ENCODE assay signal across 13 cellular contexts in the genomic region with DNA sequence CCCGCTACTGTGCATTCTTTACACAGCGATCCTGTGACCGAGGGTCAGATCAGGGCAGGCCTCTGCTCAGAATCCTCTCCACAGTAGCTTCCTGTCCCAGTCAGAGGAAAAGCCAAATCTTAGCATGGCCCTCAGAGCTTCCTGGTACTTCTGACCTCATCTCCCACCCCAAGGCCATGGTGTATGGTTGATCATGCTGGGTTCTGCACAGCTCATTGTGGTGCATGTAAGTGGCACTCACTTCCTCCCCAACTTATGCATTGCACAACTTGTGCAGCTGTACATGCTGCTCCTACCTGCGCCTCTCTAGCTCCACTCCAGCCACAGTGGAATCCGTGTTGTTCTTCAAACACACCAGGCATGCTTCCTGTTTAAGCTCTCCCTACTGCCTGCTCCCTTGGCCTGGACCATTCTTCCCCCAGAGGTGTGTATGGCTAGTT. TPM values are rescaled to one million over a fixed set of nuclear protein-coding genes. Genes with fewer than 3 reads are reported as not detected.
DNase-seq lines count a peak whose midpoint lies in the region; ATAC-seq, FAIRE-seq and TF ChIP-seq lines count a peak whose summit lies in the region.
"Had no signal": no experiment of that assay in that cellular context is flagged by ENCODE, and none has a peak within 500 bp of the region (broad histone marks: within the 10 kb centered on the region; RNA-seq: fewer than 3 reads in every experiment).

No MANE protein-coding gene starts in this region.

- H3K36me3 Mint-ChIP-seq in activated CD4-positive, alpha-beta memory T cell treated with anti-CD3 and anti-CD28 coated beads, Interleukin-2, amount 10 ng/mL, durations not matched to agents 7 days and 5 days (ENCODE audit: low read depth): peaks cover 14% of the 10 kb centered on the region

- intact Hi-C loops in dorsolateral prefrontal cortex (cut with DNase I): no loop called here

- peak overlapping the region in 3 of 11 experiments; percentile 2 to 48 (median 26); a peak in 2 of 22 replicates for H3K9ac ChIP-seq in BLaER1 treated with 17β-estradiol and CSF1 and Interleukin-3, amounts not matched to agents 10 nM and 100 nM
- H3K9ac ChIP-seq in keratinocyte (ENCODE audit: control insufficient read depth, extremely low read depth, insufficient read depth, low read length): no peak overlapping the region
- H3K9ac ChIP-seq in SK-N-SH: no peak overlapping the region

- WGBS in SK-N-SH (ENCODE audit: low lambda C conversion rate): 75% methylated on average over 5 of the region's 5 CpGs

- peaks cover 76% of the 10 kb centered on the region for H3K4me1 Mint-ChIP-seq in activated CD4-positive, alpha-beta memory T cell treated with anti-CD3 and anti-CD28 coated beads, Interleukin-2, amount 10 ng/mL, durations not matched to agents 7 days and 5 days

- H4K20me1 ChIP-seq in BLaER1 treated with 17β-estradiol and CSF1 and Interleukin-3, amounts not matched to agents 10 nM and 100 nM: peaks cover 75 to 100% (median 97%) of the 10 kb centered on the region in 11 experiments
- peaks cover 4% of the 10 kb centered on the region for H4K20me1 ChIP-seq in keratinocyte (ENCODE audit: control insufficient read depth, extremely low read depth, insufficient read depth, low read length)
- H4K20me1 ChIP-seq in SK-N-SH (ENCODE audit: insufficient read depth): 0 out of 2 replicates have a peak, but pooled peaks cover 6% of the 10 kb centered on the region

- FAIRE-seq in GM12892 (lab: Jason Lieb, UNC) (peak; percentile 42), keratinocyte (lab: Jason Lieb, UNC) (peak; percentile 53)
- FAIRE-seq: H54 had no signal

- H3K79me2 ChIP-seq in keratinocyte (ENCODE audit: control insufficient read depth, insufficient read depth, low read length) (peaks cover 58% of the 10 kb centered on the region), SK-N-SH (ENCODE audit: insufficient read depth) (peaks cover 27% of the 10 kb centered on the region)

- H3K9me1 ChIP-seq in keratinocyte (ENCODE audit: control insufficient read depth, extremely low read depth, insufficient read depth, low read length): no peaks in the 10 kb centered on the region

- DNase-seq in GM12892 (ENCODE audit: insufficient read length) (no peak), keratinocyte (ENCODE audit: low read depth, low spot score) (no peak), SK-N-SH (no peak), dorsolateral prefrontal cortex (no peak), NCI-H2227 (lab: John Stamatoyannopoulos, UW; ENCODE audit: unreplicated experiment) (no peak)
- peak; percentile 66 for DNase-seq in activated CD4-positive, alpha-beta memory T cell treated with anti-CD3 and anti-CD28 coated beads, Interleukin-2, amount 10 ng/mL, durations not matched to agents 7 days and 5 days
- DNase-seq: foreskin fibroblast; NCI-H524; stimulated activated CD4-positive, alpha-beta T cell treated with anti-CD3 and anti-CD28 coated beads, Interleukin-4, amount 100 ng/mL, for 1 hour; trophoblast cell had no signal

- H3K9me3 Mint-ChIP-seq in activated CD4-positive, alpha-beta memory T cell treated with anti-CD3 and anti-CD28 coated beads, Interleukin-2, amount 10 ng/mL, durations not matched to agents 7 days and 5 days: peaks cover under 1% of the 10 kb centered on the region

- TF ChIP-seq RAD21 in SK-N-SH (IDR thresholded peaks at IDR 0.05; ENCODE audit: low read length): no peak

- no peak for ATAC-seq in GM19351 (IDR thresholded peaks at IDR 0.05; ENCODE audit: unreplicated experiment)

- POLR2A ChIA-PET in activated CD4-positive, alpha-beta memory T cell treated with anti-CD3 and anti-CD28 coated beads, Interleukin-2, amount 10 ng/mL, durations not matched to agents 7 days and 5 days (lab: Charles Lee): interaction anchor here (0.6 to 3.6 kb wide), 5 partner anchors 11 to 40 kb away, joined by 3 to 23 read pairs (median 11); a partner anchor contains a TSS
- POLR2A ChIA-PET in SK-N-SH (lab: Yijun Ruan, JAX): no interaction called here

- TF ChIP-seq CTCF in keratinocyte (optimal IDR thresholded peaks at IDR 0.05 in 1 of 3, IDR thresholded peaks at IDR 0.05 in 1 of 3, conservative IDR thresholded peaks at IDR 0.05 in 1 of 3; ENCODE audit: extremely low read depth in 1 of 3, insufficient read depth in 2 of 3, low read length in 3 of 3) (no peak), SK-N-SH (IDR thresholded peaks at IDR 0.05) (no peak), dorsolateral prefrontal cortex (IDR thresholded peaks at IDR 0.05 in 54 of 56, conservative IDR thresholded peaks at IDR 0.05 in 2 of 56; ENCODE audit: low read depth in 1 of 56, partially characterized antibody in 56 of 56) (no peak)

- TF ChIP-seq POLR2A in GM12892 (IDR thresholded peaks at IDR 0.05; ENCODE audit: low read depth, low read length): no peak

- H3K4me2 ChIP-seq in BLaER1 treated with 17β-estradiol and CSF1 and Interleukin-3, amounts not matched to agents 10 nM and 100 nM: peak overlapping the region; percentile 5 to 94 (median 75); a peak in 19 of 22 replicates
- no peak overlapping the region for H3K4me2 ChIP-seq in keratinocyte (ENCODE audit: control insufficient read depth, extremely low read depth, insufficient read depth, low read depth, low read length)
- H3K4me2 ChIP-seq in SK-N-SH: no peak overlapping the region

- H3K4me1 ChIP-seq in BLaER1 treated with 17β-estradiol and CSF1 and Interleukin-3, amounts not matched to agents 10 nM and 100 nM: peaks cover 7 to 89% (median 28%) of the 10 kb centered on the region in 10 experiments; a peak in 19 of 20 replicates
- H3K4me1 ChIP-seq in keratinocyte (ENCODE audit: control insufficient read depth, extremely low read depth, insufficient read depth, low read length) (peaks cover 8% of the 10 kb centered on the region), SK-N-SH (ENCODE audit: control insufficient read depth in 1 of 2, insufficient read depth in 2 of 2, low read depth in 1 of 2, low read length in 1 of 2) (peaks cover 0 to 35% of the 10 kb centered on the region in 2 experiments; a peak in 1 of 4 replicates)

- H3K4me3 Mint-ChIP-seq in activated CD4-positive, alpha-beta memory T cell treated with anti-CD3 and anti-CD28 coated beads, Interleukin-2, amount 10 ng/mL, durations not matched to agents 7 days and 5 days: no peak overlapping the region

- dilution Hi-C loops in keratinocyte (cut with MboI; ENCODE audit: extremely low pct_ligation_motif_present, low sequenced_read_pairs): no loop called here

- peaks cover 0 to 29% (median 8%) of the 10 kb centered on the region in 11 experiments; a peak in 5 of 22 replicates for H3K36me3 ChIP-seq in BLaER1 treated with 17β-estradiol and CSF1 and Interleukin-3, amounts not matched to agents 10 nM and 100 nM
- H3K36me3 ChIP-seq in keratinocyte (ENCODE audit: control insufficient read depth in 2 of 2, extremely low read depth in 1 of 2, insufficient read depth in 2 of 2, low read length in 2 of 2) (peaks cover 2 to 4% of the 10 kb centered on the region in 2 experiments), SK-N-SH (replicated peaks in 1 of 2; ENCODE audit: control insufficient read depth in 1 of 2, insufficient read depth in 2 of 2, low read length in 1 of 2) (no peaks in the 10 kb centered on the region)

- no peaks in the 10 kb centered on the region for H3K9me2 ChIP-seq in SK-N-SH

- H3K27me3 Mint-ChIP-seq in activated CD4-positive, alpha-beta memory T cell treated with anti-CD3 and anti-CD28 coated beads, Interleukin-2, amount 10 ng/mL, durations not matched to agents 7 days and 5 days: no peaks in the 10 kb centered on the region

- H3K27ac Mint-ChIP-seq in activated CD4-positive, alpha-beta memory T cell treated with anti-CD3 and anti-CD28 coated beads, Interleukin-2, amount 10 ng/mL, durations not matched to agents 7 days and 5 days: peak overlapping the region; percentile 74

- peak overlapping the region in 7 of 11 experiments; percentile 18 to 65 (median 57); a peak in 13 of 22 replicates for H3K27ac ChIP-seq in BLaER1 treated with 17β-estradiol and CSF1 and Interleukin-3, amounts not matched to agents 10 nM and 100 nM
- no peak overlapping the region for H3K27ac ChIP-seq in keratinocyte (ENCODE audit: control insufficient read depth, insufficient read depth, low read length)
- no peak overlapping the region; a peak in 1 of 4 replicates for H3K27ac ChIP-seq in SK-N-SH (ENCODE audit: low read depth in 2 of 2, low read length in 1 of 2)
- H3K27ac ChIP-seq in dorsolateral prefrontal cortex: no peak overlapping the region

- no peak overlapping the region for H2AFZ ChIP-seq in keratinocyte (ENCODE audit: control insufficient read depth, low read length)
- no peak overlapping the region for H2AFZ ChIP-seq in SK-N-SH (ENCODE audit: low read depth)

- CTCF ChIA-PET in activated CD4-positive, alpha-beta memory T cell treated with anti-CD3 and anti-CD28 coated beads, Interleukin-2, amount 10 ng/mL, durations not matched to agents 7 days and 5 days (lab: Charles Lee): interaction anchor here (1.4 to 1.7 kb wide), 3 partner anchors 11 to 26 kb away, joined by 3 to 9 read pairs (median 4); no protein-coding TSS in a partner anchor
- CTCF ChIA-PET in SK-N-SH (lab: Yijun Ruan, JAX): interaction anchor here (0.6 to 6.1 kb wide), 13 partner anchors 9 to 1009 kb away, joined by 3 to 40 read pairs (median 4); no protein-coding TSS in a partner anchor

- peaks cover 0 to 9% (median 1%) of the 10 kb centered on the region in 11 experiments; a peak in 8 of 22 replicates for H3K9me3 ChIP-seq in BLaER1 treated with 17β-estradiol and CSF1 and Interleukin-3, amounts not matched to agents 10 nM and 100 nM (replicated peaks in 1 of 11)
- H3K9me3 ChIP-seq in keratinocyte (ENCODE audit: control insufficient read depth, low read depth, low read length) (no peaks in the 10 kb centered on the region), SK-N-SH (no peaks in the 10 kb centered on the region)

- H3F3A ChIP-seq in SK-N-SH (replicated peaks; ENCODE audit: insufficient read depth): no peaks in the 10 kb centered on the region

- H3K4me3 ChIP-seq in BLaER1 treated with 17β-estradiol and CSF1 and Interleukin-3, amounts not matched to agents 10 nM and 100 nM: peak overlapping the region in 2 of 10 experiments; percentile 1 to 23; a peak in 1 of 20 replicates
- H3K4me3 ChIP-seq in keratinocyte (ENCODE audit: control insufficient read depth in 2 of 3, extremely low read depth in 1 of 3, insufficient read depth in 2 of 3, low read depth in 1 of 3, low read length in 3 of 3) (no peak overlapping the region), SK-N-SH (ENCODE audit: low read depth in 2 of 2, low read length in 1 of 2) (no peak overlapping the region), dorsolateral prefrontal cortex (no peak overlapping the region)

- no peak for TF ChIP-seq EP300 in SK-N-SH (IDR thresholded peaks at IDR 0.05; ENCODE audit: borderline replicate concordance in 1 of 2, low read depth in 1 of 2, low read length in 1 of 2)

- H3K27me3 ChIP-seq in BLaER1 treated with 17β-estradiol and CSF1 and Interleukin-3, amounts not matched to agents 10 nM and 100 nM: no peaks in the 10 kb centered on the region
- H3K27me3 ChIP-seq in keratinocyte (ENCODE audit: control insufficient read depth, extremely low read depth, insufficient read depth, low read length) (no peaks in the 10 kb centered on the region), SK-N-SH (ENCODE audit: insufficient read depth) (no peaks in the 10 kb centered on the region), dorsolateral prefrontal cortex (no peaks in the 10 kb centered on the region)

RNA-seq across cellular contexts. Expression of a gene that starts 20.3 kb away (rescaled TPM):
- polyA plus RNA-seq in GM12892 (2012; ENCODE audit: missing spikeins): 9.3 TPM
- 10 to 100 TPM; 36.0 to 41.0 TPM for total RNA-seq in activated CD4-positive, alpha-beta memory T cell treated with anti-CD3 and anti-CD28 coated beads, Interleukin-2, amount 10 ng/mL, durations not matched to agents 7 days and 5 days
- polyA plus RNA-seq in keratinocyte (18.9 to 27.5 TPM (median 22.6 TPM) in 3 replicates), SK-N-SH (2012; rRNA removed) (6.5 and 8.2 TPM in 2 replicates)
- 31.7 TPM for polyA plus RNA-seq in keratinocyte (2011; ENCODE audit: low read depth)
- polyA plus RNA-seq in keratinocyte (2011; cell fraction: cytosol; rRNA removed): 14.7 and 32.0 TPM in 2 replicates
- polyA plus RNA-seq in keratinocyte (2011; cell fraction: nucleus; rRNA removed): 25.5 and 36.9 TPM in 2 replicates
- 13.8 and 19.4 TPM in 2 replicates for polyA plus RNA-seq in keratinocyte (2012; ENCODE audit: low replicate concordance)
- polyA minus RNA-seq in keratinocyte: 20.0 to 40.1 TPM (median 27.1 TPM) in 3 replicates
- 17.5 TPM for polyA minus RNA-seq in keratinocyte (2011; cell fraction: cytosol; rRNA and poly(A)+ RNA removed)
- 26.6 and 44.0 TPM in 2 replicates for polyA minus RNA-seq in keratinocyte (2011; cell fraction: nucleus; rRNA and poly(A)+ RNA removed)
- 7.0 and 7.3 TPM in 2 replicates for polyA plus RNA-seq in SK-N-SH (2012; cell fraction: cytosol; rRNA removed)
- polyA plus RNA-seq in SK-N-SH (2012; cell fraction: nucleus; rRNA removed): 12.0 and 14.1 TPM in 2 replicates
- total RNA-seq in dorsolateral prefrontal cortex: 100 to 1,000 TPM in 9 of 120 experiments, 10 to 100 TPM in 111; 32.1 to 122 (median 72.5) TPM

Comparison
In these comparisons a context has a peak if more than half of its experiments do, and no peak if none do; other contexts are left out.
1. H3K27ac ChIP-seq: peak in BLaER1 treated with 17β-estradiol and CSF1 and Interleukin-3, amounts not matched to agents 10 nM and 100 nM (7 of 11); none in keratinocyte (single experiment), SK-N-SH (0 of 2) and dorsolateral prefrontal cortex (0 of 59).
2. H3K4me2 ChIP-seq: peak in BLaER1 treated with 17β-estradiol and CSF1 and Interleukin-3, amounts not matched to agents 10 nM and 100 nM (11 of 11); none in keratinocyte (single experiment) and SK-N-SH (single experiment).